1 cellular context compared by ENCODE assay signal in the genomic region with DNA sequence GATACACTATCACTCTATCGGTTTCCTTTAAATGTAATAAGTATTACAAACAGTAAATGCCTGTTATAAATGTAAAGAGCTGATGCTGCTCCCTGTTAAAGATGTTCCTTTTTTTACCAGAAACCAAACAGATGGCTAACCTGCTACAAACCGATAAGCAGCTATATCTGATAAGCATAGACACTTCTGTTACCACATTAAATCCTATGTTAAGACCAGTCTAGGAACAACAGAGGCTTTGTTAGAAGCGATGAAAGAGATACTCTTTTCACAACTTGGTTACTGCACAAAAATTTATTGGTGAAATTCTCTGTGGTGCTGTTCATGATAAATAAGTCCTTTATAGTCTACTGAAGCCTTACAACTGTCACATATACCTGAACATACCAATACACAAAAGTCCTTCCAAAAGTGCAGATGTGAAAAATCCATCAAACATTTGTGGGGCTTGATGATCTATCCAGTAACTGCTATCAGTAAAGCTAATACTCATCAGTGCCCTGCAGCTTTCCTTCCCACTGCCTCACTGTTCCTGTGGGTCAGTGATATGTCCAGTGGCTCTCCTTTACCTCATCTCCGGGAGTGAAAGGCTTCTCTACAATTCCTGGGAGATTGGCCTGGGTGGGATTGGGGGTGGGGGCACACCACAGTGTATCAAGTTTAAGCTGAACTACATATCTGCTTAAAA.
TF ChIP-seq lines count a peak whose summit lies in the region.

No MANE protein-coding gene starts in this region.

TF ChIP-seq in K562, 482 proteins besides CTCF, POLR2A, EP300 and RAD21 (continued from another document and continues in another):
- TF ChIP-seq, protein P1, sequence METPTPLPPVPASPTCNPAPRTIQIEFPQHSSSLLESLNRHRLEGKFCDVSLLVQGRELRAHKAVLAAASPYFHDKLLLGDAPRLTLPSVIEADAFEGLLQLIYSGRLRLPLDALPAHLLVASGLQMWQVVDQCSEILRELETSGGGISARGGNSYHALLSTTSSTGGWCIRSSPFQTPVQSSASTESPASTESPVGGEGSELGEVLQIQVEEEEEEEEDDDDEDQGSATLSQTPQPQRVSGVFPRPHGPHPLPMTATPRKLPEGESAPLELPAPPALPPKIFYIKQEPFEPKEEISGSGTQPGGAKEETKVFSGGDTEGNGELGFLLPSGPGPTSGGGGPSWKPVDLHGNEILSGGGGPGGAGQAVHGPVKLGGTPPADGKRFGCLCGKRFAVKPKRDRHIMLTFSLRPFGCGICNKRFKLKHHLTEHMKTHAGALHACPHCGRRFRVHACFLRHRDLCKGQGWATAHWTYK (CRISPR knock-in tag; IDR thresholded peaks at IDR 0.05), result no peak
- no peak for TF ChIP-seq ZNF224 (CRISPR knock-in tag; IDR thresholded peaks at IDR 0.05)
- no peak for TF ChIP-seq EHMT2 (IDR thresholded peaks at IDR 0.05)
- no peak for TF ChIP-seq SRSF3 (IDR thresholded peaks at IDR 0.05; ENCODE audit: insufficient read depth, low read length)
- TF ChIP-seq, protein P2, sequence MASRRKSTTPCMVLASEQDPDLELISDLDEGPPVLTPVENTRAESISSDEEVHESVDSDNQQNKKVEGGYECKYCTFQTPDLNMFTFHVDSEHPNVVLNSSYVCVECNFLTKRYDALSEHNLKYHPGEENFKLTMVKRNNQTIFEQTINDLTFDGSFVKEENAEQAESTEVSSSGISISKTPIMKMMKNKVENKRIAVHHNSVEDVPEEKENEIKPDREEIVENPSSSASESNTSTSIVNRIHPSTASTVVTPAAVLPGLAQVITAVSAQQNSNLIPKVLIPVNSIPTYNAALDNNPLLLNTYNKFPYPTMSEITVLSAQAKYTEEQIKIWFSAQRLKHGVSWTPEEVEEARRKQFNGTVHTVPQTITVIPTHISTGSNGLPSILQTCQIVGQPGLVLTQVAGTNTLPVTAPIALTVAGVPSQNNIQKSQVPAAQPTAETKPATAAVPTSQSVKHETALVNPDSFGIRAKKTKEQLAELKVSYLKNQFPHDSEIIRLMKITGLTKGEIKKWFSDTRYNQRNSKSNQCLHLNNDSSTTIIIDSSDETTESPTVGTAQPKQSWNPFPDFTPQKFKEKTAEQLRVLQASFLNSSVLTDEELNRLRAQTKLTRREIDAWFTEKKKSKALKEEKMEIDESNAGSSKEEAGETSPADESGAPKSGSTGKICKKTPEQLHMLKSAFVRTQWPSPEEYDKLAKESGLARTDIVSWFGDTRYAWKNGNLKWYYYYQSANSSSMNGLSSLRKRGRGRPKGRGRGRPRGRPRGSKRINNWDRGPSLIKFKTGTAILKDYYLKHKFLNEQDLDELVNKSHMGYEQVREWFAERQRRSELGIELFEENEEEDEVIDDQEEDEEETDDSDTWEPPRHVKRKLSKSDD (conservative IDR thresholded peaks at IDR 0.05; ENCODE audit: low read length), result no peak
- no peak for TF ChIP-seq PPARD (CRISPR knock-in tag; IDR thresholded peaks at IDR 0.05)
- TF ChIP-seq NUFIP1 (IDR thresholded peaks at IDR 0.05; ENCODE audit: partially characterized antibody), result no peak
- peak in 1 of 2 experiments; percentile 77; a peak in 2 of 4 replicates for TF ChIP-seq ARNT (IDR thresholded peaks at IDR 0.05)
- no peak for TF ChIP-seq HEY1 (CRISPR knock-in tag; IDR thresholded peaks at IDR 0.05; ENCODE audit: borderline replicate concordance)
- no peak for TF ChIP-seq XRCC5 (IDR thresholded peaks at IDR 0.05; ENCODE audit: low read depth, low read length)
- TF ChIP-seq, protein P3, sequence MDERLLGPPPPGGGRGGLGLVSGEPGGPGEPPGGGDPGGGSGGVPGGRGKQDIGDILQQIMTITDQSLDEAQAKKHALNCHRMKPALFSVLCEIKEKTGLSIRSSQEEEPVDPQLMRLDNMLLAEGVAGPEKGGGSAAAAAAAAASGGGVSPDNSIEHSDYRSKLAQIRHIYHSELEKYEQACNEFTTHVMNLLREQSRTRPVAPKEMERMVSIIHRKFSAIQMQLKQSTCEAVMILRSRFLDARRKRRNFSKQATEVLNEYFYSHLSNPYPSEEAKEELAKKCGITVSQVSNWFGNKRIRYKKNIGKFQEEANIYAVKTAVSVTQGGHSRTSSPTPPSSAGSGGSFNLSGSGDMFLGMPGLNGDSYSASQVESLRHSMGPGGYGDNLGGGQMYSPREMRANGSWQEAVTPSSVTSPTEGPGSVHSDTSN (CRISPR knock-in tag; IDR thresholded peaks at IDR 0.05; ENCODE audit: low read depth), result no peak
- TF ChIP-seq, protein P3 (tag; conservative IDR thresholded peaks at IDR 0.05; ENCODE audit: low read depth), result peak; percentile 55
- no peak for TF ChIP-seq MCM7 (IDR thresholded peaks at IDR 0.05)
- no peak for TF ChIP-seq NR2F6 (CRISPR knock-in tag; IDR thresholded peaks at IDR 0.05)
- 0 out of 2 replicates have a peak, but pooled peaks have one; percentile 29 for TF ChIP-seq CXXC5 (CRISPR knock-in tag; IDR thresholded peaks at IDR 0.05)
- no peak for TF ChIP-seq HIVEP1 (CRISPR knock-in tag; IDR thresholded peaks at IDR 0.05)
- TF ChIP-seq NCOA1 (IDR thresholded peaks at IDR 0.05; ENCODE audit: low read depth), result 0 out of 2 replicates have a peak, but pooled peaks have one; percentile 30
- no peak for TF ChIP-seq ZFP1 (CRISPR knock-in tag; IDR thresholded peaks at IDR 0.05)
- no peak for TF ChIP-seq DNMT1 (IDR thresholded peaks at IDR 0.05)
- peak; percentile 89 for TF ChIP-seq CBFA2T2 (conservative IDR thresholded peaks at IDR 0.05)
- peak in 1 of 2 experiments; percentile 79; a peak in 2 of 4 replicates for TF ChIP-seq RCOR1 (IDR thresholded peaks at IDR 0.05; ENCODE audit: borderline replicate concordance in 1 of 2, low read depth in 2 of 2, low read length in 2 of 2)
- peak; percentile 78; the same call in 1 of the 2 replicates for TF ChIP-seq GATAD2B (IDR thresholded peaks at IDR 0.05; ENCODE audit: borderline replicate concordance)
- peak; percentile 92 for TF ChIP-seq SMAD4 (CRISPR knock-in tag; conservative IDR thresholded peaks at IDR 0.05)
- TF ChIP-seq KDM5B (IDR thresholded peaks at IDR 0.05; ENCODE audit: insufficient replicate concordance, low read depth, low read length), result no peak
- TF ChIP-seq FOSL1 (tag; conservative IDR thresholded peaks at IDR 0.05), result peak; percentile 69
- no peak for TF ChIP-seq ZNF134 (CRISPR knock-in tag; conservative IDR thresholded peaks at IDR 0.05)
- peak; percentile 62 for TF ChIP-seq HDAC2 (IDR thresholded peaks at IDR 0.05)
- no peak for TF ChIP-seq SMARCA5 (IDR thresholded peaks at IDR 0.05)
- no peak for TF ChIP-seq ZNF124 (CRISPR knock-in tag; IDR thresholded peaks at IDR 0.05)
- peak; percentile 94 for TF ChIP-seq TEAD4 (IDR thresholded peaks at IDR 0.05; ENCODE audit: low read length)
- no peak for TF ChIP-seq TEAD4 (CRISPR knock-in tag; IDR thresholded peaks at IDR 0.05; ENCODE audit: borderline replicate concordance)
- peak; percentile 43; the same call in 1 of the 2 replicates for TF ChIP-seq ATF7 (IDR thresholded peaks at IDR 0.05)
- TF ChIP-seq POLR2H (tag; IDR thresholded peaks at IDR 0.05; ENCODE audit: low read depth), result 0 out of 2 replicates have a peak, but pooled peaks have one; percentile 22
- TF ChIP-seq TRIM24 (IDR thresholded peaks at IDR 0.05), result peak; percentile 65 to 82; a peak in 3 of 4 replicates
- no peak for TF ChIP-seq RNF2 (IDR thresholded peaks at IDR 0.05)
- no peak for TF ChIP-seq ETV1 (tag; conservative IDR thresholded peaks at IDR 0.05; ENCODE audit: low read depth)
- TF ChIP-seq, protein P4, sequence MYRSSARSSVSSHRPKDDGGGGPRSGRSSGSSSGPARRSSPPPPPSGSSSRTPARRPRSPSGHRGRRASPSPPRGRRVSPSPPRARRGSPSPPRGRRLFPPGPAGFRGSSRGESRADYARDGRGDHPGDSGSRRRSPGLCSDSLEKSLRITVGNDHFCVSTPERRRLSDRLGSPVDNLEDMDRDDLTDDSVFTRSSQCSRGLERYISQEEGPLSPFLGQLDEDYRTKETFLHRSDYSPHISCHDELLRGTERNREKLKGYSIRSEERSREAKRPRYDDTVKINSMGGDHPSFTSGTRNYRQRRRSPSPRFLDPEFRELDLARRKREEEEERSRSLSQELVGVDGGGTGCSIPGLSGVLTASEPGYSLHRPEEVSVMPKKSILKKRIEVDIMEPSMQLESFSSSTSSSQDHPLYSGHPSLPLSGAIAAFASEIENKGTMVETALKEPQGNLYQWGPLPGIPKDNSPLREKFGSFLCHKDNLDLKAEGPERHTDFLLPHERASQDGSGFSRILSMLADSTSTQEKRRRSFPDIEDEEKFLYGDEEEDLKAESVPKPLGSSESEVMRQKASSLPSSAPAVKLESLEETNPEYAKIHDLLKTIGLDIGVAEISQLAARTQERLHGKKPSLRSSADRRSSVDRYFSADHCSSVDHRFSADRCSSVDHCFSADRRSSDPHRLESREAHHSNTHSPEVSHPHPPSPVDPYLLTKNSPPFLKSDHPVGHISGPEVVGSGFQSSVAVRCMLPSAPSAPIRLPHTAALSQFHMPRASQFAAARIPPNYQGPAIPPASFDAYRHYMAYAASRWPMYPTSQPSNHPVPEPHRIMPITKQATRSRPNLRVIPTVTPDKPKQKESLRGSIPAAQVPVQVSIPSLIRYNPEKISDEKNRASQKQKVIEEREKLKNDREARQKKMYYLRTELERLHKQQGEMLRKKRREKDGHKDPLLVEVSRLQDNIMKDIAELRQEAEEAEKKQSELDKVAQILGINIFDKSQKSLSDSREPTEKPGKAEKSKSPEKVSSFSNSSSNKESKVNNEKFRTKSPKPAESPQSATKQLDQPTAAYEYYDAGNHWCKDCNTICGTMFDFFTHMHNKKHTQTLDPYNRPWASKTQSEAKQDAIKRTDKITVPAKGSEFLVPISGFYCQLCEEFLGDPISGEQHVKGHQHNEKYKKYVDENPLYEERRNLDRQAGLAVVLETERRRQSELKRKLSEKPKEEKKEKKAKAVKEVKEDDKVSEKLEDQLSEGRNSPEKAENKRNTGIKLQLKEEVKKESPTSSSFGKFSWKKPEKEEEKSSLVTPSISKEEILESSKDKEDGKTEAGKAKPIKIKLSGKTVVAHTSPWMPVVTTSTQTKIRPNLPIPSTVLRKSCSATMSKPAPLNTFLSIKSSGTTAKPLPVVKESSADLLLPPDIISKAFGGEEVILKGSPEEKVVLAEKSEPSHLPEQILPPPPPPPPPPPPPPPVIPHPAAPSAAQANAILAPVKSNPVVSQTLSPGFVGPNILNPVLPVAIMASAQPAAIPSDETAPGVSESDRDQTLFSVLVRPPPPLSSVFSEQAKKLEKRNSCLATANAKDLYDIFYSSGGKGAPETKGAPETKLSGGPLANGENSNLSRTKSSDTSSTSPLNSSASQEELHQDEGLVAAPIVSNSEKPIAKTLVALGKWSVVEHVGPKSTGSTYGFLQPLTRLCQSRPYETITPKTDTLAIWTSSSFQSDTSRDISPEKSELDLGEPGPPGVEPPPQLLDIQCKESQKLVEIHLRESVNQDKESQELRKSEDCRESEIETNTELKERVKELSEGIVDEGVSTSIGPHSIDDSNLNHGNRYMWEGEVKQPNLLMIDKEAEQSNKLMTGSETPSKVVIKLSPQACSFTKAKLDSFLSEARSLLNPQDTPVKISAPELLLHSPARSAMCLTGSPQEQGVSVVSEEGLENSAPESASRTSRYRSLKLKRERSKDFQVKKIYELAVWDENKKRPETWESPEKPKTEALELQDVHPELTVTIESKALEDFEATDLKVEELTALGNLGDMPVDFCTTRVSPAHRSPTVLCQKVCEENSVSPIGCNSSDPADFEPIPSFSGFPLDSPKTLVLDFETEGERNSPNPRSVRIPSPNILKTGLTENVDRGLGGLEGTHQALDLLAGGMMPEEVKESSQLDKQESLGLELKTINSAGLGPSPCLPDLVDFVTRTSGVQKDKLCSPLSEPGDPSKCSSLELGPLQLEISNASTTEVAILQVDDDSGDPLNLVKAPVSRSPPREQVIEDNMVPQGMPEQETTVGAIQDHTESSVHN (IDR thresholded peaks at IDR 0.05; ENCODE audit: borderline replicate concordance in 1 of 2, low read depth in 1 of 2), result 0 out of 4 replicates have a peak, but pooled peaks of 1 of the 2 experiments have one; percentile 39
- TF ChIP-seq MEF2D (tag; conservative IDR thresholded peaks at IDR 0.05; ENCODE audit: low read depth), result peak; percentile 65
- TF ChIP-seq ZNF551 (CRISPR knock-in tag; IDR thresholded peaks at IDR 0.05), result no peak
- TF ChIP-seq, protein P5, sequence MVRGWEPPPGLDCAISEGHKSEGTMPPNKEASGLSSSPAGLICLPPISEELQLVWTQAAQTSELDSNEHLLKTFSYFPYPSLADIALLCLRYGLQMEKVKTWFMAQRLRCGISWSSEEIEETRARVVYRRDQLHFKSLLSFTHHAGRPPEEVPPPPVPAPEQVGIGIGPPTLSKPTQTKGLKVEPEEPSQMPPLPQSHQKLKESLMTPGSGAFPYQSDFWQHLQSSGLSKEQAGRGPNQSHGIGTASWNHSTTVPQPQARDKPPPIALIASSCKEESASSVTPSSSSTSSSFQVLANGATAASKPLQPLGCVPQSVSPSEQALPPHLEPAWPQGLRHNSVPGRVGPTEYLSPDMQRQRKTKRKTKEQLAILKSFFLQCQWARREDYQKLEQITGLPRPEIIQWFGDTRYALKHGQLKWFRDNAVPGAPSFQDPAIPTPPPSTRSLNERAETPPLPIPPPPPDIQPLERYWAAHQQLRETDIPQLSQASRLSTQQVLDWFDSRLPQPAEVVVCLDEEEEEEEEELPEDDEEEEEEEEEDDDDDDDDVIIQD (CRISPR knock-in tag; IDR thresholded peaks at IDR 0.05), result no peak
- TF ChIP-seq LEF1 (IDR thresholded peaks at IDR 0.05), result peak; percentile 69
- TF ChIP-seq DIDO1 (tag; IDR thresholded peaks at IDR 0.05; ENCODE audit: low read depth), result no peak
- TF ChIP-seq ZNF830 (CRISPR knock-in tag; IDR thresholded peaks at IDR 0.05), result no peak
- no peak for TF ChIP-seq MAFG (tag; conservative IDR thresholded peaks at IDR 0.05)
- TF ChIP-seq NFIC (IDR thresholded peaks at IDR 0.05), result peak; percentile 71
- TF ChIP-seq PRPF4 (IDR thresholded peaks at IDR 0.05; ENCODE audit: insufficient read depth, low read depth, low read length, poor library complexity, severe bottlenecking), result no peak
- TF ChIP-seq GATAD2A (IDR thresholded peaks at IDR 0.05), result no peak
- peak; percentile 26 to 45; a peak in 1 of 4 replicates for TF ChIP-seq FOXK2 (conservative IDR thresholded peaks at IDR 0.05 in 1 of 2, IDR thresholded peaks at IDR 0.05 in 1 of 2; ENCODE audit: low read depth in 2 of 2)
- peak; percentile 42 to 71; a peak in 2 of 4 replicates for TF ChIP-seq KDM1A (IDR thresholded peaks at IDR 0.05)
- TF ChIP-seq, protein P6, sequence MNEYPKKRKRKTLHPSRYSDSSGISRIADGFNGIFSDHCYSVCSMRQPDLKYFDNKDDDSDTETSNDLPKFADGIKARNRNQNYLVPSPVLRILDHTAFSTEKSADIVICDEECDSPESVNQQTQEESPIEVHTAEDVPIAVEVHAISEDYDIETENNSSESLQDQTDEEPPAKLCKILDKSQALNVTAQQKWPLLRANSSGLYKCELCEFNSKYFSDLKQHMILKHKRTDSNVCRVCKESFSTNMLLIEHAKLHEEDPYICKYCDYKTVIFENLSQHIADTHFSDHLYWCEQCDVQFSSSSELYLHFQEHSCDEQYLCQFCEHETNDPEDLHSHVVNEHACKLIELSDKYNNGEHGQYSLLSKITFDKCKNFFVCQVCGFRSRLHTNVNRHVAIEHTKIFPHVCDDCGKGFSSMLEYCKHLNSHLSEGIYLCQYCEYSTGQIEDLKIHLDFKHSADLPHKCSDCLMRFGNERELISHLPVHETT (CRISPR knock-in tag; conservative IDR thresholded peaks at IDR 0.05 in 1 of 2, IDR thresholded peaks at IDR 0.05 in 1 of 2), result peak in 1 of 2 experiments; percentile 48; a peak in 1 of 4 replicates
- TF ChIP-seq ZNF121 (CRISPR knock-in tag; conservative IDR thresholded peaks at IDR 0.05), result no peak
